16 cellular contexts compared by ENCODE assay signal in genomic region chr17:34644941-34645550, GRCh38.
"Had no signal": no experiment of that assay in that cellular context is flagged by ENCODE, and none has a peak within 500 bp of the region (broad histone marks: within the 10 kb centered on the region; RNA-seq: fewer than 3 reads in every experiment).

No MANE protein-coding gene starts in this region.

- DNase-seq: activated CD4-positive, alpha-beta T cell treated with anti-CD3 and anti-CD28 coated beads for 36 hours; activated CD4-positive, alpha-beta T cell treated with anti-CD3 and anti-CD28 coated beads, Interleukin-2, amount 50 U/mL, for 48 hours; activated gamma-delta T cell treated with Interleukin-2 at 50 U/mL for 16 hours; adrenal gland; cerebellar nuclear complex; cortex of kidney; gastrocnemius medialis; head of caudate nucleus; kidney; nephron progenitor cell; stimulated activated CD4-positive, alpha-beta T cell treated with anti-CD3 and anti-CD28 coated beads, Interleukin-2, amount 100 ng/mL, for 24 hours had no signal

- H3K27ac ChIP-seq: adrenal gland, gastrocnemius medialis, right atrium auricular region, tibial nerve had no signal

- H3K4me1 ChIP-seq: adrenal gland, gastrocnemius medialis, right atrium auricular region had no signal

- H3K36me3 ChIP-seq: adrenal gland, gastrocnemius medialis, right atrium auricular region, tibial nerve had no signal

- ATAC-seq: activated CD4-positive, alpha-beta T cell treated with anti-CD3 and anti-CD28 coated beads for 36 hours; activated naive CD4-positive, alpha-beta T cell treated with anti-CD3 and anti-CD28 coated beads, Interleukin-2, amount 50 U/mL, for 72 hours; esophagus mucosa; gastrocnemius medialis; left lobe of liver had no signal

- H3K9me3 ChIP-seq: adrenal gland, gastrocnemius medialis, right atrium auricular region, tibial nerve had no signal

- H3K4me3 ChIP-seq: adrenal gland, gastrocnemius medialis, right atrium auricular region, tibial nerve had no signal

- H3K27me3 ChIP-seq: adrenal gland, right atrium auricular region had no signal
